Comparison of ENCODE assay signal across 1 cellular context in the genomic region with DNA sequence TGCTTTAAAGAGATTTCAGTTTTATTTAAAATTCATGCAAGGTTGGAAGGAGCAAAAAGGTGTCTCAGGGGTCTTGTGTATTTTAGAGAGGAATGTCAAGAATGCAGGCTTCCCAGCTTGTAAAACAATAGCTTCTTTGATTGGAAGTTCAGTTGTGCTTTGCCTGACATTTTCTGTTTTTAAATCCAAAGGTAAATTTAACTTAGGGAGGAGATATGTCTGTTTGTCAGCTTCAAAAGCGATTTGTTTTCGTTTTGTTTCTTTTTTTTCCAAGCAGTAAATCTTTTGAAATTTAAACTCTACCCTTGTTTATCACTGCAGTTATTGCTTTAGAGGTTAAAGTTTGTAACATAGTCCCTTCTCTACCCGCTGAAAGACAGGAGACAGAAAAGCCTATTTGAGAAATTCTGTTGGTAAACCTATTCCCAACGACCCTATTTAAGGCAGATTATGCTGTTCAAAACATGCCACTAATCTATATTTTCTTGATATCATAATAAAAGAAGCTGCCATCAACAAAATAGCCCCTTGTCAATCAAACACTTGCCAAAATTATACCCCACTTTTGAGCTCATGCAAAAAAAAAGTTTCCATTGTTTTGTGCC.
TF ChIP-seq lines count a peak whose summit lies in the region.

No MANE protein-coding gene starts in this region.

TF ChIP-seq in HepG2, 621 proteins besides CTCF, POLR2A, EP300 and RAD21 (continued from another document and continues in another):
- no peak for TF ChIP-seq BCLAF1 (IDR thresholded peaks at IDR 0.05)
- TF ChIP-seq SMC3 (IDR thresholded peaks at IDR 0.05; ENCODE audit: low read length) = peak; percentile 32; the same call in 1 of the 2 replicates
- no peak for TF ChIP-seq ZNF501 (CRISPR knock-in tag; IDR thresholded peaks at IDR 0.05)
- TF ChIP-seq HMG20B (CRISPR knock-in tag; conservative IDR thresholded peaks at IDR 0.05) = peak; percentile 86
- peak; percentile 73 for TF ChIP-seq PHF5A (CRISPR knock-in tag; IDR thresholded peaks at IDR 0.05; ENCODE audit: low read depth, unreplicated experiment)
- TF ChIP-seq ZFP91 (CRISPR knock-in tag; IDR thresholded peaks at IDR 0.05; ENCODE audit: borderline replicate concordance) = no peak
- peak; percentile 96 for TF ChIP-seq TBX3 (IDR thresholded peaks at IDR 0.05; ENCODE audit: borderline replicate concordance)
- TF ChIP-seq NR2F2 (IDR thresholded peaks at IDR 0.05; ENCODE audit: borderline replicate concordance, low read depth) = peak; percentile 95
- TF ChIP-seq MED1 (CRISPR knock-in tag; IDR thresholded peaks at IDR 0.05) = peak; percentile 99
- TF ChIP-seq ZNF446 (CRISPR knock-in tag; IDR thresholded peaks at IDR 0.05) = no peak
- no peak for TF ChIP-seq ZBTB4 (CRISPR knock-in tag; IDR thresholded peaks at IDR 0.05; ENCODE audit: borderline replicate concordance)
- peak; percentile 92; the same call in 1 of the 2 replicates for TF ChIP-seq CHD4 (IDR thresholded peaks at IDR 0.05; ENCODE audit: borderline replicate concordance, low read length)
- TF ChIP-seq, protein P1, sequence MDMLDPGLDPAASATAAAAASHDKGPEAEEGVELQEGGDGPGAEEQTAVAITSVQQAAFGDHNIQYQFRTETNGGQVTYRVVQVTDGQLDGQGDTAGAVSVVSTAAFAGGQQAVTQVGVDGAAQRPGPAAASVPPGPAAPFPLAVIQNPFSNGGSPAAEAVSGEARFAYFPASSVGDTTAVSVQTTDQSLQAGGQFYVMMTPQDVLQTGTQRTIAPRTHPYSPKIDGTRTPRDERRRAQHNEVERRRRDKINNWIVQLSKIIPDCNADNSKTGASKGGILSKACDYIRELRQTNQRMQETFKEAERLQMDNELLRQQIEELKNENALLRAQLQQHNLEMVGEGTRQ (IDR thresholded peaks at IDR 0.05; ENCODE audit: low read depth, low read length) = no peak
- TF ChIP-seq, protein P1 (CRISPR knock-in tag; IDR thresholded peaks at IDR 0.05; ENCODE audit: borderline replicate concordance) = no peak
- peak; percentile 71; the same call in 1 of the 2 replicates for TF ChIP-seq KLF11 (CRISPR knock-in tag; IDR thresholded peaks at IDR 0.05)
- peak; percentile 80 for TF ChIP-seq ATF1 (CRISPR knock-in tag; IDR thresholded peaks at IDR 0.05)
- no peak for TF ChIP-seq ZNF749 (CRISPR knock-in tag; IDR thresholded peaks at IDR 0.05; ENCODE audit: borderline replicate concordance)
- peak; percentile 58 to 91; a peak in 3 of 4 replicates for TF ChIP-seq NR2F1 (CRISPR knock-in tag; IDR thresholded peaks at IDR 0.05)
- TF ChIP-seq RAD51 (IDR thresholded peaks at IDR 0.05; ENCODE audit: borderline replicate concordance) = no peak
- TF ChIP-seq, protein P2, sequence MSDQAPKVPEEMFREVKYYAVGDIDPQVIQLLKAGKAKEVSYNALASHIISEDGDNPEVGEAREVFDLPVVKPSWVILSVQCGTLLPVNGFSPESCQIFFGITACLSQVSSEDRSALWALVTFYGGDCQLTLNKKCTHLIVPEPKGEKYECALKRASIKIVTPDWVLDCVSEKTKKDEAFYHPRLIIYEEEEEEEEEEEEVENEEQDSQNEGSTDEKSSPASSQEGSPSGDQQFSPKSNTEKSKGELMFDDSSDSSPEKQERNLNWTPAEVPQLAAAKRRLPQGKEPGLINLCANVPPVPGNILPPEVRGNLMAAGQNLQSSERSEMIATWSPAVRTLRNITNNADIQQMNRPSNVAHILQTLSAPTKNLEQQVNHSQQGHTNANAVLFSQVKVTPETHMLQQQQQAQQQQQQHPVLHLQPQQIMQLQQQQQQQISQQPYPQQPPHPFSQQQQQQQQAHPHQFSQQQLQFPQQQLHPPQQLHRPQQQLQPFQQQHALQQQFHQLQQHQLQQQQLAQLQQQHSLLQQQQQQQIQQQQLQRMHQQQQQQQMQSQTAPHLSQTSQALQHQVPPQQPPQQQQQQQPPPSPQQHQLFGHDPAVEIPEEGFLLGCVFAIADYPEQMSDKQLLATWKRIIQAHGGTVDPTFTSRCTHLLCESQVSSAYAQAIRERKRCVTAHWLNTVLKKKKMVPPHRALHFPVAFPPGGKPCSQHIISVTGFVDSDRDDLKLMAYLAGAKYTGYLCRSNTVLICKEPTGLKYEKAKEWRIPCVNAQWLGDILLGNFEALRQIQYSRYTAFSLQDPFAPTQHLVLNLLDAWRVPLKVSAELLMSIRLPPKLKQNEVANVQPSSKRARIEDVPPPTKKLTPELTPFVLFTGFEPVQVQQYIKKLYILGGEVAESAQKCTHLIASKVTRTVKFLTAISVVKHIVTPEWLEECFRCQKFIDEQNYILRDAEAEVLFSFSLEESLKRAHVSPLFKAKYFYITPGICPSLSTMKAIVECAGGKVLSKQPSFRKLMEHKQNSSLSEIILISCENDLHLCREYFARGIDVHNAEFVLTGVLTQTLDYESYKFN (CRISPR knock-in tag; conservative IDR thresholded peaks at IDR 0.05) = peak; percentile 99
- peak; percentile 98 for TF ChIP-seq PITX1 (CRISPR knock-in tag; IDR thresholded peaks at IDR 0.05)
- peak; percentile 97 for TF ChIP-seq GATA4 (IDR thresholded peaks at IDR 0.05; ENCODE audit: borderline replicate concordance, low read depth)
- no peak; the same call in 1 of the 2 replicates for TF ChIP-seq SNAPC2 (CRISPR knock-in tag; IDR thresholded peaks at IDR 0.05)
- TF ChIP-seq FOXA3 (CRISPR knock-in tag; IDR thresholded peaks at IDR 0.05) = peak; percentile 98
- no peak for TF ChIP-seq RBM39 (IDR thresholded peaks at IDR 0.05; ENCODE audit: low read depth, low read length, poor library complexity, severe bottlenecking)
- TF ChIP-seq SRY (CRISPR knock-in tag; IDR thresholded peaks at IDR 0.05) = no peak; the same call in 1 of the 2 replicates
- peak; percentile 71 for TF ChIP-seq MED8 (CRISPR knock-in tag; IDR thresholded peaks at IDR 0.05; ENCODE audit: insufficient replicate concordance)
- no peak for TF ChIP-seq ZFP62 (CRISPR knock-in tag; IDR thresholded peaks at IDR 0.05)
- 0 out of 2 replicates have a peak, but pooled peaks have one; percentile 60 for TF ChIP-seq SP140L (CRISPR knock-in tag; IDR thresholded peaks at IDR 0.05; ENCODE audit: borderline replicate concordance)
- TF ChIP-seq ZFP37 (CRISPR knock-in tag; IDR thresholded peaks at IDR 0.05; ENCODE audit: borderline replicate concordance) = no peak
- no peak for TF ChIP-seq RELA (CRISPR knock-in tag; IDR thresholded peaks at IDR 0.05)
- TF ChIP-seq ZNF782 (CRISPR knock-in tag; IDR thresholded peaks at IDR 0.05; ENCODE audit: borderline replicate concordance) = no peak
- TF ChIP-seq, protein P3, sequence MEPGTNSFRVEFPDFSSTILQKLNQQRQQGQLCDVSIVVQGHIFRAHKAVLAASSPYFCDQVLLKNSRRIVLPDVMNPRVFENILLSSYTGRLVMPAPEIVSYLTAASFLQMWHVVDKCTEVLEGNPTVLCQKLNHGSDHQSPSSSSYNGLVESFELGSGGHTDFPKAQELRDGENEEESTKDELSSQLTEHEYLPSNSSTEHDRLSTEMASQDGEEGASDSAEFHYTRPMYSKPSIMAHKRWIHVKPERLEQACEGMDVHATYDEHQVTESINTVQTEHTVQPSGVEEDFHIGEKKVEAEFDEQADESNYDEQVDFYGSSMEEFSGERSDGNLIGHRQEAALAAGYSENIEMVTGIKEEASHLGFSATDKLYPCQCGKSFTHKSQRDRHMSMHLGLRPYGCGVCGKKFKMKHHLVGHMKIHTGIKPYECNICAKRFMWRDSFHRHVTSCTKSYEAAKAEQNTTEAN (CRISPR knock-in tag; conservative IDR thresholded peaks at IDR 0.05) = no peak; the same call in 1 of the 2 replicates
- TF ChIP-seq, protein P4, sequence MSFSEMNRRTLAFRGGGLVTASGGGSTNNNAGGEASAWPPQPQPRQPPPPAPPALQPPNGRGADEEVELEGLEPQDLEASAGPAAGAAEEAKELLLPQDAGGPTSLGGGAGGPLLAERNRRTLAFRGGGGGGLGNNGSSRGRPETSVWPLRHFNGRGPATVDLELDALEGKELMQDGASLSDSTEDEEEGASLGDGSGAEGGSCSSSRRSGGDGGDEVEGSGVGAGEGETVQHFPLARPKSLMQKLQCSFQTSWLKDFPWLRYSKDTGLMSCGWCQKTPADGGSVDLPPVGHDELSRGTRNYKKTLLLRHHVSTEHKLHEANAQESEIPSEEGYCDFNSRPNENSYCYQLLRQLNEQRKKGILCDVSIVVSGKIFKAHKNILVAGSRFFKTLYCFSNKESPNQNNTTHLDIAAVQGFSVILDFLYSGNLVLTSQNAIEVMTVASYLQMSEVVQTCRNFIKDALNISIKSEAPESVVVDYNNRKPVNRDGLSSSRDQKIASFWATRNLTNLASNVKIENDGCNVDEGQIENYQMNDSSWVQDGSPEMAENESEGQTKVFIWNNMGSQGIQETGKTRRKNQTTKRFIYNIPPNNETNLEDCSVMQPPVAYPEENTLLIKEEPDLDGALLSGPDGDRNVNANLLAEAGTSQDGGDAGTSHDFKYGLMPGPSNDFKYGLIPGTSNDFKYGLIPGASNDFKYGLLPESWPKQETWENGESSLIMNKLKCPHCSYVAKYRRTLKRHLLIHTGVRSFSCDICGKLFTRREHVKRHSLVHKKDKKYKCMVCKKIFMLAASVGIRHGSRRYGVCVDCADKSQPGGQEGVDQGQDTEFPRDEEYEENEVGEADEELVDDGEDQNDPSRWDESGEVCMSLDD (CRISPR knock-in tag; IDR thresholded peaks at IDR 0.05; ENCODE audit: borderline replicate concordance) = no peak
